ENCODE assay signal across 8 cellular contexts in the genomic region with DNA sequence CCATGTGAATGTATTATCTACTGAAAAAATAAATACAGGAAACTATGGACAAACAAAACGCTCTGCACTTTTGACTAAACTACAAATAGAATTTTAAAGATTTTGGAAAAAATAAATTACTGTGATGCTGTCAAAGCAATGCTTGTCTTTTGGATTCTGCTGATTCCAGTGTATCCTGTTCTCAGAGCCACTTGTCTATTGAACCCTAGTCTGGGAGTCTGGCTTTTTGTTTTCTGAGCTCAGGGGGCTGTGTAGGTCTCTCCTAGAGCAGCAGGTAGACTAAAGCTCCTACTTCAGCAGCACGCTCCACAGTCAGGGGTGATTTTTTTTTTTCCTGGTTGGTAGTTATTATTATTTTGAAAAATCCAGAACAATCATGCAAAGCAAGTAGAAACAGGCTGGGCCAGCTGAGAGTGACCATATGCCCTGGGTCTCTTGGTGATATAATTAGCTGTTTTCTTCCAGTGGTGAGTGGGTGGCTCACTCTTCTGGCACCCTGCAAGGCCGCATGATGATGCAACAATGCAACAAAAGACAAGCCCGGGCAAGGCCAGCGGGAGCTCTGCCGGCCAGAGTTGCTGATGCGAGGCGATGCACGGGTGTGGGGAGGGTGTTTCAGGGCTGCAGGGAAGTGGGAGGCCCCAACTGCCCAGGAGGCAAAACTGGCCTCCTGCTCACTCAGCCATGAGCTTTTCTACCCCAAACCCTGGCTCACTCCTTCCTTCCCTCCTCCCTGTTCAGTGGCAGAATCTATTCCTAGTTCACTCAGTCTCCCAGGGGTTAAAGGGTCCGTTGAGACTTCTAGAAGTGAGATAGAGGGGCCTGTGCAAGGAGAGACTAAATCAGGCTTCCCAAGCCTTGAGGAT. TPM values are rescaled to one million over a fixed set of nuclear protein-coding genes. Genes with fewer than 3 reads are reported as not detected.
A peak's percentile ranks its signal among the peaks of the same experiment; 100 is the strongest.
DNase-seq lines count a peak whose midpoint lies in the region; ATAC-seq and FAIRE-seq lines count a peak whose summit lies in the region.

No MANE protein-coding gene starts in this region.

- peak overlapping the region; percentile 36 for H3K9ac ChIP-seq in NT2/D1 (ENCODE audit: insufficient read length, low read depth)

- no peak overlapping the region for H3K4me3 ChIP-seq in NT2/D1 (ENCODE audit: insufficient read length, low read depth)

- H3K36me3 ChIP-seq in NT2/D1 (ENCODE audit: insufficient read depth, insufficient read length, low read length): no peaks in the 10 kb centered on the region

- peaks cover 14% of the 10 kb centered on the region for H3K4me1 ChIP-seq in NT2/D1 (ENCODE audit: insufficient read depth, insufficient read length)

- H3K4me3 Mint-ChIP-seq in effector memory CD8-positive, alpha-beta T cell: no peak overlapping the region

- ATAC-seq in GM21381 (IDR thresholded peaks at IDR 0.05; ENCODE audit: unreplicated experiment): peak; percentile 78
- no peak for ATAC-seq in effector memory CD8-positive, alpha-beta T cell (replicated peaks)

- peak; percentile 23 for FAIRE-seq in urothelium cell line (lab: Jason Lieb, UNC)

- no peaks in the 10 kb centered on the region for H3K36me3 Mint-ChIP-seq in effector memory CD8-positive, alpha-beta T cell (ENCODE audit: insufficient read depth)

- H3K9me3 Mint-ChIP-seq in effector memory CD8-positive, alpha-beta T cell: no peaks in the 10 kb centered on the region

- no peaks in the 10 kb centered on the region for H3K27me3 ChIP-seq in NT2/D1 (ENCODE audit: insufficient read depth, insufficient read length)

- no peaks in the 10 kb centered on the region for H3K4me1 Mint-ChIP-seq in effector memory CD8-positive, alpha-beta T cell (ENCODE audit: low read depth in 2 of 2)

- no peaks in the 10 kb centered on the region for H3K27me3 Mint-ChIP-seq in effector memory CD8-positive, alpha-beta T cell

- no peak overlapping the region for H3K27ac Mint-ChIP-seq in effector memory CD8-positive, alpha-beta T cell

- H3K9me3 ChIP-seq in NT2/D1 (ENCODE audit: insufficient read depth, low read length): no peaks in the 10 kb centered on the region

- peak; percentile 39 for DNase-seq in DMS153 treated with DMSO at 0.1 percent for 48 hours (lab: John Stamatoyannopoulos, UW; ENCODE audit: unreplicated experiment)
- DNase-seq in HPDE6-E6E7 (ENCODE audit: extremely low spot score): peak; percentile 93
- DNase-seq in NT2/D1 (ENCODE audit: low read depth, low spot score): no peak
- peak; percentile 81 for DNase-seq in ecto neural progenitor cell (ENCODE audit: low spot score)
- DNase-seq in lung microvascular endothelial cell (ENCODE audit: low read depth in 2 of 2): peak; percentile 48 to 72
- DNase-seq in urothelium cell line (ENCODE audit: low spot score): peak; percentile 91
- no peak for DNase-seq in effector memory CD8-positive, alpha-beta T cell

RNA-seq across cellular contexts. Expression of a gene that starts 11.6 kb away (rescaled TPM):
- total RNA-seq in lung microvascular endothelial cell: 64.1 and 90.7 TPM in 2 replicates

RNA-seq across cellular contexts. Expression of a gene that starts 30.7 kb away (rescaled TPM):
- not detected in 2 replicates for total RNA-seq in lung microvascular endothelial cell

Comparison
In these comparisons a context has a peak if more than half of its experiments do, and no peak if none do; other contexts are left out.
1. DNase-seq: peak in DMS153 treated with DMSO at 0.1 percent for 48 hours (single experiment), HPDE6-E6E7 (single experiment), ecto neural progenitor cell (single experiment), lung microvascular endothelial cell (2 of 2) and urothelium cell line (single experiment); none in NT2/D1 (single experiment) and effector memory CD8-positive, alpha-beta T cell (0 of 3).